ENCODE assay signal across 11 cellular contexts in the genomic region with DNA sequence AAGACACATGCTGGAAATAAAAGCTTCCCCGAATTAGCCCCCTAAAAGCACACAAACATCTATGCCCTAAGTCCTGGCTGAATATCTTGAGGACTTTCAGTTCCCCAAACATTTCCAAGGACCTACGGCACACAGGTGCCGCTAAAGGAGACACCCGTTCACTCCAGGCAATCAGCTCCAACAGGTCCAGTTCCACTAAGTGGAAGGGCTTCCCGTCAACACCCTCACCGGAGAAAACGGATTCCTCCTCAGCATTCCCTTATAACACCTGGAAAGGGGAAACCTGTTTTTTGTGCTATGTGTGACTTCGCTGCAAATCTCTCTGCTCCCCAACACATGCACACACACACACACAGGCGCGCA. TPM values are rescaled to one million over a fixed set of nuclear protein-coding genes. Genes with fewer than 3 reads are reported as not detected.
DNase-seq lines count a peak whose midpoint lies in the region; ATAC-seq and TF ChIP-seq lines count a peak whose summit lies in the region.
"Had no signal": no experiment of that assay in that cellular context is flagged by ENCODE, and none has a peak within 500 bp of the region (broad histone marks: within the 10 kb centered on the region; RNA-seq: fewer than 3 reads in every experiment).

No MANE protein-coding gene starts in this region.

- H3F3A ChIP-seq in neural progenitor cell (ENCODE audit: low read depth), result peaks cover 22% of the 10 kb centered on the region

- POLR2A ChIA-PET in AG04449 (lab: Yijun Ruan, JAX), result no interaction called here

- no peaks in the 10 kb centered on the region for H3K9me3 Mint-ChIP-seq in neural progenitor cell

- no peak overlapping the region for H3K27ac Mint-ChIP-seq in neural progenitor cell
- H3K27ac Mint-ChIP-seq: activated CD4-positive, alpha-beta T cell treated with anti-CD3 and anti-CD28 coated beads for 36 hours had no signal

- H3K79me2 ChIP-seq in KMS-11 (ENCODE audit: insufficient read depth, low read depth) (no peaks in the 10 kb centered on the region), neural progenitor cell (ENCODE audit: low read depth) (no peaks in the 10 kb centered on the region)

- H2AFZ ChIP-seq in KMS-11 (ENCODE audit: low read depth) (peak overlapping the region; percentile 94), neural progenitor cell (replicated peaks) (no peak overlapping the region)

- H3K36me3 ChIP-seq in KMS-11 (ENCODE audit: insufficient read depth), result no peaks in the 10 kb centered on the region
- H3K36me3 ChIP-seq in neural progenitor cell, result no peaks in the 10 kb centered on the region
- H3K36me3 ChIP-seq: neutrophil had no signal

- DNase-seq in AG04449 (ENCODE audit: low read depth, low spot score), result no peak
- DNase-seq in epithelial cell of prostate (ENCODE audit: low read depth, low spot score), result no peak
- no peak for DNase-seq in neural progenitor cell (ENCODE audit: low spot score)
- no peak for DNase-seq in HuH-7 (ENCODE audit: low spot score)
- no peak for DNase-seq in NCI-H2081 (lab: John Stamatoyannopoulos, UW)
- DNase-seq: dermis blood vessel endothelial cell had no signal

- peak overlapping the region; percentile 89 for H3K4me3 Mint-ChIP-seq in neural progenitor cell
- H3K4me3 Mint-ChIP-seq: activated CD4-positive, alpha-beta T cell treated with anti-CD3 and anti-CD28 coated beads for 36 hours had no signal

- H3K4me3 ChIP-seq in AG04449 (ENCODE audit: low read depth, low read length), result peak overlapping the region; percentile 70
- no peak overlapping the region for H3K4me3 ChIP-seq in KMS-11 (IDR thresholded peaks at IDR 0.05; ENCODE audit: insufficient read depth, low read depth, low read length)
- peak overlapping the region; percentile 78 for H3K4me3 ChIP-seq in neural progenitor cell

- TF ChIP-seq CTCF in AG04449 (IDR thresholded peaks at IDR 0.05; ENCODE audit: insufficient read depth, low read length, missing control alignments) (no peak), KMS-11 (conservative IDR thresholded peaks at IDR 0.05; ENCODE audit: low read depth, low read length) (no peak), neural progenitor cell (IDR thresholded peaks at IDR 0.05) (no peak)

- peaks cover 11% of the 10 kb centered on the region for H3K4me1 ChIP-seq in KMS-11 (ENCODE audit: low read depth, poor library complexity, severe bottlenecking)
- peaks cover 25% of the 10 kb centered on the region for H3K4me1 ChIP-seq in neural progenitor cell

- peaks cover 34% of the 10 kb centered on the region for H3K27me3 ChIP-seq in KMS-11 (ENCODE audit: insufficient read depth, low read depth)
- H3K27me3 ChIP-seq in neural progenitor cell, result peaks cover 80% of the 10 kb centered on the region

- H3K27me3 Mint-ChIP-seq in neural progenitor cell (ENCODE audit: insufficient read depth, low read depth), result peaks cover 6% of the 10 kb centered on the region

- H3K9me3 ChIP-seq in neural progenitor cell (ENCODE audit: low read depth), result no peaks in the 10 kb centered on the region
- H3K9me3 ChIP-seq: neutrophil had no signal

- H4K20me1 ChIP-seq in KMS-11 (ENCODE audit: insufficient read depth), result no peaks in the 10 kb centered on the region
- peaks cover 50% of the 10 kb centered on the region for H4K20me1 ChIP-seq in neural progenitor cell (ENCODE audit: low read depth)

- H3K4me2 ChIP-seq in KMS-11, result peak overlapping the region; percentile 99
- H3K4me2 ChIP-seq in neural progenitor cell, result peak overlapping the region; percentile 95

- CTCF ChIA-PET in AG04449 (lab: Yijun Ruan, JAX), result interaction anchor here (0.6 to 2.1 kb wide), 4 partner anchors 11 to 305 kb away, joined by 3 to 7 read pairs (median 3); no protein-coding TSS in a partner anchor

- H3K27ac ChIP-seq in KMS-11 (no peak overlapping the region), epithelial cell of prostate (peak overlapping the region; percentile 89), neural progenitor cell (no peak overlapping the region)
- H3K27ac ChIP-seq: neutrophil had no signal

- ATAC-seq in HG03469 (IDR thresholded peaks at IDR 0.05; ENCODE audit: unreplicated experiment), result no peak
- no peak for ATAC-seq in GM19035 (IDR thresholded peaks at IDR 0.05; ENCODE audit: unreplicated experiment)
- ATAC-seq: activated CD4-positive, alpha-beta T cell treated with anti-CD3 and anti-CD28 coated beads for 36 hours had no signal

- H3K9ac ChIP-seq in KMS-11 (no peak overlapping the region), neural progenitor cell (no peak overlapping the region)

- no peaks in the 10 kb centered on the region for H3K36me3 Mint-ChIP-seq in neural progenitor cell

- H3K4me1 Mint-ChIP-seq in neural progenitor cell, result peaks cover 39% of the 10 kb centered on the region

RNA-seq across cellular contexts. Expression of a gene that starts 3.9 kb away (rescaled TPM):
- total RNA-seq in neural progenitor cell (ENCODE audit: low replicate concordance), result 5.1 and 16.6 TPM in 2 replicates
- total RNA-seq: activated CD4-positive, alpha-beta T cell treated with anti-CD3 and anti-CD28 coated beads for 36 hours had no signal
